In genomic region chr6:43506667-43507471, GRCh38 we compare ENCODE assay signal across 8 cellular contexts. TPM values are rescaled to one million over a fixed set of nuclear protein-coding genes. Genes with fewer than 3 reads are reported as not detected.
DNase-seq lines count a peak whose midpoint lies in the region; ATAC-seq and TF ChIP-seq lines count a peak whose summit lies in the region.

No MANE protein-coding gene starts in this region.

- DNase-seq in Daoy (ENCODE audit: low read depth) (peak; percentile 85), NCI-H2196 treated with DMSO at 0.1 percent for 48 hours (lab: John Stamatoyannopoulos, UW; ENCODE audit: unreplicated experiment) (peak; percentile 46), T47D (ENCODE audit: low read depth in 1 of 2, low spot score in 1 of 2) (peak; percentile 57 to 87), iris pigment epithelial cell (ENCODE audit: low read depth) (peak; percentile 76)
- peak; percentile 59 to 75 for DNase-seq in stimulated activated CD4-positive, alpha-beta T cell treated with anti-CD3 and anti-CD28 coated beads, Interleukin-15, amount 100 ng/mL, for 48 hours (ENCODE audit: low read depth in 2 of 2)

- H3K4me3 ChIP-seq in WI38 (ENCODE audit: low read depth, low read length), result no peak overlapping the region

- ATAC-seq in HG02642 (IDR thresholded peaks at IDR 0.05; ENCODE audit: poor library complexity, unreplicated experiment) (peak; percentile 55), HG02981 (IDR thresholded peaks at IDR 0.05; ENCODE audit: unreplicated experiment) (no peak)

- TF ChIP-seq CTCF in WI38 (IDR thresholded peaks at IDR 0.05; ENCODE audit: low read depth, low read length), result peak; percentile 94

- in situ Hi-C loops in T47D (cut with HindIII; ENCODE audit: low pct_unique_long_range_greater_than_20kb, low sequenced_read_pairs), result no loop called here

RNA-seq across cellular contexts. Expression of gene LRRC73, which starts 3.3 kb away (rescaled TPM):
- 2.1 TPM in 1 of 2 replicates, not detected in the other for total RNA-seq in Daoy (2014; rRNA removed; shearing (Covaris generic))

RNA-seq across cellular contexts. Expression of gene YIPF3, which starts 9.9 kb away (rescaled TPM):
- 127 and 129 TPM in 2 replicates for total RNA-seq in Daoy (2014; rRNA removed; shearing (Covaris generic))

RNA-seq across cellular contexts. Expression of gene POLR1C, which starts 10.0 kb away (rescaled TPM):
- 71.7 and 72.6 TPM in 2 replicates for total RNA-seq in Daoy (2014; rRNA removed; shearing (Covaris generic))

RNA-seq across cellular contexts. Expression of gene TJAP1, which starts 29.5 kb away (rescaled TPM):
- 16.8 and 16.9 TPM in 2 replicates for total RNA-seq in Daoy (2014; rRNA removed; shearing (Covaris generic))

RNA-seq across cellular contexts. Expression of gene DLK2, which starts 51.5 kb away (rescaled TPM):
- 1.4 and 2.4 TPM in 2 replicates for total RNA-seq in Daoy (2014; rRNA removed; shearing (Covaris generic))
